In the genomic region with DNA sequence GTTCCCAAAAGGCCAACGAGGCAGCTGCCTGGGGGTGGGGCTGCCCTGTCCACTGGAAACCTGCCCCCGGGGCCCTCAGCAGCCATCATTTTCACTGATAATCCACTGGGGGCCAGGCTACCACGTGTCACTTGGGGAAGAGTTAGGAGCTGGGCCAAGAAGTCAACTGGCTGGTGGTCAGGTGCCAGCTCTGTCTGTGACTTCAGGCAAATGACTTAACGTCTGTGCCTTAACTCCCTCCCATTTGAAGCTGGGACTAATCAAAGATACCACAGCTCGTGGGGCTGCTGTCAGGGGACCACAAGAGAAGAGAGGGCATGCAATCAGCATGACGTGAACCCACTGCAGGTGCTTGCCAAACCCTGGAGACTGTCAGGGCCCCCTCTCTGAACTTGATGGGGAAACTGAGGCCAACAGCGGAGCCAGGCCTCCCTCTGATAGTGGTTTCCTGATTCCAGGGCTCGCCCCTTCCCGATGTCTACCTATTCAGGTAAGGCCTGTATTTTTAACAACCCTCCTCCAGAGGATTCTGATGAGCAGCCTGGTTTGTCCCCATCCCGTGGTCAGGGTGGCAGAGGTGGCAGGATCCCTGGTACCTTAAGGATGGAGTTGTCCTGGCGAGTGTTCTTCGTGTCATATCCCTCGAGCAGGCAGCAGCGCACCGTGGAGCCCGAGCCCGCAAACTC, we compare ENCODE assay signal across 1 cellular context.
A peak's percentile ranks its signal among the peaks of the same experiment; 100 is the strongest.
TF ChIP-seq lines count a peak whose summit lies in the region.

No MANE protein-coding gene starts in this region.

TF ChIP-seq in K562, 482 proteins besides CTCF, POLR2A, EP300 and RAD21:
- TF ChIP-seq BHLHE40 (IDR thresholded peaks at IDR 0.05; ENCODE audit: low read length), result 0 out of 2 replicates have a peak, but pooled peaks have one; percentile 19
- TF ChIP-seq NFIC (IDR thresholded peaks at IDR 0.05), result 0 out of 2 replicates have a peak, but pooled peaks have one; percentile 16
- no peak for TF ChIP-seq U2AF2 (optimal IDR thresholded peaks at IDR 0.05; ENCODE audit: low read depth, low read length)
TF ChIP-seq in K562: peak in this region for 2.
